ENCODE assay signal across 26 cellular contexts in the genomic region with DNA sequence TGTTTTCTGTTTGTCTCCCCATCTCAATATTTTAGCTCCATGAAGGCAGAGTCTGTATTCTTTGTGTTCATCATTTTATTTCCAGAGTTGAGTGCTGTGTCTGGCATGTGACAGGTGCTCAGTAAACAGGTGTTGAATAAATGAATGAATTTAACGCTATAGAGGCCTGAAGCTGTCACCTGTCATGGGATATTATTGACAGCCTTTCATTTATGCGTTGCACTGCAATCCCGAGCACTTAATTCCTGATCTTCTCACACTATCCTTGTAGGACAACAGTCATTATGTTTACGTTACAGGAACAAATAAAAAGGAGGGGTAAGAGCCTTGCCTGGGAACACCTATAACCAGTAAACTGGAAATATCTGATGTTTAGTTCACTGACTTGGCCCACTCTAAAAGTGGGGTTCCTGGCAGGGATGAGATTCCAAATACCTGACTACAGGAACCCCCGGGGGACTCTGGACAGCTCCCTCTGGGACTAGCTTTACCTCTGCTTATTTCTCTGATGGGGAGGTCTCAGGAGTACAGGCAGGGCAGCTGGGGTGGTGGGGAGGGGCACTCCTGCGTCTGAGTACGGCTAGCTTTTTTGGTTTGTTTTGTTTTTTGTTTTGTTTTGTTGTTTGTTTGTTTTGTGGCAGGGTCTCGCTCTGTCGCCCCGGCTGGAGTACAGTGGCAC. TPM values are rescaled to one million over a fixed set of nuclear protein-coding genes. Genes with fewer than 3 reads are reported as not detected.
A peak's percentile ranks its signal among the peaks of the same experiment; 100 is the strongest.
DNase-seq lines count a peak whose midpoint lies in the region; ATAC-seq, FAIRE-seq and TF ChIP-seq lines count a peak whose summit lies in the region.
"Had no signal": no experiment of that assay in that cellular context is flagged by ENCODE, and none has a peak within 500 bp of the region (broad histone marks: within the 10 kb centered on the region; RNA-seq: fewer than 3 reads in every experiment).

No MANE protein-coding gene starts in this region.

- H3K4me1 ChIP-seq in HepG2 (ENCODE audit: insufficient read depth, low read length), result no peaks in the 10 kb centered on the region
- H3K4me1 ChIP-seq: BLaER1 had no signal

- no peak overlapping the region for H2AFZ ChIP-seq in HepG2 (ENCODE audit: low read length)
- H2AFZ ChIP-seq: PC-9 had no signal

- no peak for DNase-seq in activated CD8-positive, alpha-beta memory T cell treated with anti-CD3 and anti-CD28 coated beads, Interleukin-2, amount 10 ng/mL, durations not matched to agents 7 days and 5 days
- no peak for DNase-seq in activated CD8-positive, alpha-beta memory T cell treated with anti-CD3 and anti-CD28 coated beads, Interleukin-2, amount 50 U/mL, for 48 hours
- DNase-seq in NCI-H345 (lab: John Stamatoyannopoulos, UW), result peak; percentile 23
- no peak for DNase-seq in WERI-Rb-1
- DNase-seq in stimulated activated effector memory CD8-positive, alpha-beta T cell treated with anti-CD3 and anti-CD28 coated beads, Interleukin-12 subunit alpha, Interleukin-12 subunit beta, amount 100 ng/mL, for 72 hours (ENCODE audit: low spot score in 2 of 2), result no peak
- no peak for DNase-seq in HepG2 (ENCODE audit: low spot score)
- DNase-seq: ACHN; CD4-positive, alpha-beta T cell; COR-L47; DMS 273 treated with DMSO at 0.1 percent for 48 hours; Karpas-422; NCI-H1694; NCI-H2081; NCI-H2227 treated with DMSO at 0.1 percent for 48 hours; NCI-H526 treated with DMSO at 0.1 percent for 48 hours; PC-9; RPMI8226; SHP77 had no signal

- no peak overlapping the region for H3K4me3 ChIP-seq in WERI-Rb-1 (ENCODE audit: low read depth, low read length)
- H3K4me3 ChIP-seq in HepG2 (replicated peaks in 1 of 3; ENCODE audit: insufficient read depth in 1 of 3, low read depth in 2 of 3, low read length in 3 of 3), result no peak overlapping the region
- H3K4me3 ChIP-seq: BLaER1, PC-9, SK-N-MC had no signal

- H3K4me2 ChIP-seq in HepG2 (ENCODE audit: low read depth, low read length), result no peak overlapping the region
- H3K4me2 ChIP-seq: BLaER1, PC-9 had no signal

- TF ChIP-seq CTCF in WERI-Rb-1 (IDR thresholded peaks at IDR 0.05; ENCODE audit: low read depth, low read length) (no peak), HepG2 (CRISPR knock-in tag; IDR thresholded peaks at IDR 0.05) (no peak)

- in situ Hi-C loops in HepG2 (cut with HindIII; ENCODE audit: extremely low pct_ligation_motif_present, low pct_unique_long_range_greater_than_20kb), result no loop called here

- H3K27me3 Mint-ChIP-seq in activated CD8-positive, alpha-beta memory T cell treated with anti-CD3 and anti-CD28 coated beads, Interleukin-2, amount 10 ng/mL, durations not matched to agents 7 days and 5 days, result no peaks in the 10 kb centered on the region
- H3K27me3 Mint-ChIP-seq: CD4-positive, alpha-beta T cell; IgD-negative memory B cell had no signal

- no peak for FAIRE-seq in HepG2 (lab: Jason Lieb, UNC)
- FAIRE-seq: GM12891, H1 had no signal

- no peak for ATAC-seq in activated CD8-positive, alpha-beta memory T cell treated with anti-CD3 and anti-CD28 coated beads, Interleukin-2, amount 10 ng/mL, durations not matched to agents 7 days and 5 days
- ATAC-seq in stimulated activated effector memory CD8-positive, alpha-beta T cell treated with anti-CD3 and anti-CD28 coated beads, Interleukin-12 subunit alpha, Interleukin-12 subunit beta, amount 100 ng/mL, for 72 hours, result no peak
- ATAC-seq in HG02798 (IDR thresholded peaks at IDR 0.05; ENCODE audit: poor library complexity, unreplicated experiment) (no peak), GM21447 (IDR thresholded peaks at IDR 0.05; ENCODE audit: unreplicated experiment) (no peak), HepG2 (no peak)
- ATAC-seq: HCT116 had no signal

- TF ChIP-seq EP300 in HepG2 (IDR thresholded peaks at IDR 0.05; ENCODE audit: low read depth in 2 of 2, low read length in 2 of 2) (no peak), HepG2 (CRISPR knock-in tag; IDR thresholded peaks at IDR 0.05; ENCODE audit: borderline replicate concordance) (no peak)

- BruUV-seq in HepG2 (replicated peaks; lab: Mats Ljungman, UMichigan), result no TSS peak

- H3K4me3 Mint-ChIP-seq in activated CD8-positive, alpha-beta memory T cell treated with anti-CD3 and anti-CD28 coated beads, Interleukin-2, amount 10 ng/mL, durations not matched to agents 7 days and 5 days, result no peak overlapping the region
- no peak overlapping the region for H3K4me3 Mint-ChIP-seq in stimulated activated effector memory CD8-positive, alpha-beta T cell treated with anti-CD3 and anti-CD28 coated beads, Interleukin-12 subunit alpha, Interleukin-12 subunit beta, amount 100 ng/mL, for 72 hours
- H3K4me3 Mint-ChIP-seq: CD4-positive, alpha-beta T cell had no signal

- H3K36me3 Mint-ChIP-seq in activated CD8-positive, alpha-beta memory T cell treated with anti-CD3 and anti-CD28 coated beads, Interleukin-2, amount 10 ng/mL, durations not matched to agents 7 days and 5 days, result peaks cover 34% of the 10 kb centered on the region
- H3K36me3 Mint-ChIP-seq in stimulated activated effector memory CD8-positive, alpha-beta T cell treated with anti-CD3 and anti-CD28 coated beads, Interleukin-12 subunit alpha, Interleukin-12 subunit beta, amount 100 ng/mL, for 72 hours, result peaks cover 69% of the 10 kb centered on the region

- no peaks in the 10 kb centered on the region for H3K9me3 Mint-ChIP-seq in activated CD8-positive, alpha-beta memory T cell treated with anti-CD3 and anti-CD28 coated beads, Interleukin-2, amount 10 ng/mL, durations not matched to agents 7 days and 5 days (ENCODE audit: low read depth)
- no peaks in the 10 kb centered on the region for H3K9me3 Mint-ChIP-seq in stimulated activated effector memory CD8-positive, alpha-beta T cell treated with anti-CD3 and anti-CD28 coated beads, Interleukin-12 subunit alpha, Interleukin-12 subunit beta, amount 100 ng/mL, for 72 hours
- H3K9me3 Mint-ChIP-seq: CD4-positive, alpha-beta T cell; IgD-negative memory B cell had no signal

- peak overlapping the region; percentile 46 for H3K27ac Mint-ChIP-seq in activated CD8-positive, alpha-beta memory T cell treated with anti-CD3 and anti-CD28 coated beads, Interleukin-2, amount 10 ng/mL, durations not matched to agents 7 days and 5 days
- H3K27ac Mint-ChIP-seq in stimulated activated effector memory CD8-positive, alpha-beta T cell treated with anti-CD3 and anti-CD28 coated beads, Interleukin-12 subunit alpha, Interleukin-12 subunit beta, amount 100 ng/mL, for 72 hours, result peak overlapping the region; percentile 69
- H3K27ac Mint-ChIP-seq: CD4-positive, alpha-beta T cell; IgD-negative memory B cell had no signal

- TF ChIP-seq RAD21 in HepG2 (CRISPR knock-in tag; IDR thresholded peaks at IDR 0.05), result no peak

- H3K27ac ChIP-seq in WERI-Rb-1 (peak overlapping the region; percentile 19), HepG2 (ENCODE audit: extremely low read length, insufficient read depth, low read length) (no peak overlapping the region)
- H3K27ac ChIP-seq: BLaER1, PC-9, SK-N-MC had no signal

- H3K27me3 ChIP-seq in WERI-Rb-1 (ENCODE audit: insufficient read depth, low read depth, severe bottlenecking), result no peaks in the 10 kb centered on the region
- no peaks in the 10 kb centered on the region for H3K27me3 ChIP-seq in HepG2 (ENCODE audit: control insufficient read depth in 1 of 2, insufficient read depth in 2 of 2, low read length in 2 of 2)
- H3K27me3 ChIP-seq: BLaER1 had no signal

- H3K79me2 ChIP-seq in HepG2 (ENCODE audit: insufficient read depth, low read length), result no peaks in the 10 kb centered on the region

- CTCF ChIA-PET in activated CD8-positive, alpha-beta memory T cell treated with anti-CD3 and anti-CD28 coated beads, Interleukin-2, amount 10 ng/mL, durations not matched to agents 7 days and 5 days (lab: Charles Lee), result interaction anchor here (1.4 to 1.6 kb wide), 2 partner anchors 11 to 29 kb away, joined by 3 to 4 read pairs; no protein-coding TSS in a partner anchor
- CTCF ChIA-PET in HepG2 (lab: Yijun Ruan, JAX; ENCODE audit: low intra/inter-chr PET ratio, low total read pairs), result no interaction called here

- H3K9me3 ChIP-seq in WERI-Rb-1 (ENCODE audit: severe bottlenecking) (no peaks in the 10 kb centered on the region), HepG2 (ENCODE audit: low read length) (no peaks in the 10 kb centered on the region)
- H3K9me3 ChIP-seq: BLaER1 had no signal

- TF ChIP-seq POLR2A in HepG2 (IDR thresholded peaks at IDR 0.05; ENCODE audit: insufficient read depth in 1 of 2, low read depth in 2 of 2, low read length in 2 of 2), result no peak

- intact Hi-C loops in HepG2 (cut with micrococcal nuclease; ENCODE audit: unreplicated experiment), result no loop called here

- H3K36me3 ChIP-seq in WERI-Rb-1, result no peaks in the 10 kb centered on the region; the same call in none of the 2 replicates
- H3K36me3 ChIP-seq in HepG2 (replicated peaks in 1 of 2; ENCODE audit: control insufficient read depth in 1 of 2, insufficient read depth in 2 of 2, low read length in 2 of 2), result no peaks in the 10 kb centered on the region
- H3K36me3 ChIP-seq: BLaER1 had no signal

- H4K20me1 ChIP-seq in HepG2 (ENCODE audit: insufficient read depth, low read length), result no peaks in the 10 kb centered on the region
- H4K20me1 ChIP-seq: BLaER1 had no signal

- POLR2A ChIA-PET in HepG2 (lab: Yijun Ruan, JAX), result no interaction called here

- H3K9ac ChIP-seq in HepG2 (ENCODE audit: insufficient read depth, low read depth, low read length), result no peak overlapping the region
- H3K9ac ChIP-seq: BLaER1 had no signal

- WGBS in HepG2 (ENCODE audit: low lambda C conversion rate), result 66% methylated on average over 10 of the region's 10 CpGs

- H3K4me1 Mint-ChIP-seq in activated CD8-positive, alpha-beta memory T cell treated with anti-CD3 and anti-CD28 coated beads, Interleukin-2, amount 10 ng/mL, durations not matched to agents 7 days and 5 days, result peaks cover 3% of the 10 kb centered on the region
- peaks cover 5% of the 10 kb centered on the region for H3K4me1 Mint-ChIP-seq in stimulated activated effector memory CD8-positive, alpha-beta T cell treated with anti-CD3 and anti-CD28 coated beads, Interleukin-12 subunit alpha, Interleukin-12 subunit beta, amount 100 ng/mL, for 72 hours

RNA-seq across cellular contexts. Expression of a gene that starts 36.6 kb away (rescaled TPM):
- 10 to 100 TPM; 66.3 to 82.8 TPM for total RNA-seq in activated CD8-positive, alpha-beta memory T cell treated with anti-CD3 and anti-CD28 coated beads, Interleukin-2, amount 10 ng/mL, durations not matched to agents 7 days and 5 days
- 0.63 and 1.1 TPM in 2 replicates for total RNA-seq in HepG2 (2016; rRNA removed; fragmentation: Illumina TruSeq; extraction: Trizol)
- total RNA-seq in HepG2 (2016; cell fraction: cytosol; rRNA removed; fragmentation: Illumina TruSeq; extraction: Trizol; ENCODE audit: low read depth), result 0.20 and 1.7 TPM in 2 replicates
- total RNA-seq in HepG2 (2016; cell fraction: insoluble cytoplasmic fraction; rRNA removed; fragmentation: Illumina TruSeq; extraction: Trizol), result 0.45 and 0.68 TPM in 2 replicates
- total RNA-seq in HepG2 (2016; cell fraction: membrane; rRNA removed; fragmentation: Illumina TruSeq; extraction: Trizol), result 0.59 and 0.65 TPM in 2 replicates
- 1.2 and 1.5 TPM in 2 replicates for total RNA-seq in HepG2 (2016; cell fraction: nucleus; rRNA removed; fragmentation: Illumina TruSeq; extraction: Trizol)
- 0.28 and 0.37 TPM in 2 replicates for polyA plus RNA-seq in HepG2 (2011; rRNA removed)
- 0.23 and 0.31 TPM in 2 replicates for polyA plus RNA-seq in HepG2 (2011; cell fraction: cytosol; rRNA removed)
- polyA plus RNA-seq in HepG2 (2011; cell fraction: nucleus; rRNA removed), result 0.39 and 0.69 TPM in 2 replicates
- 0.23 and 1.2 TPM in 2 replicates for polyA plus RNA-seq in HepG2 (2012)
- polyA plus RNA-seq in HepG2 (2016; cell fraction: cytosol; fragmentation: Illumina TruSeq; extraction: Trizol; ENCODE audit: low read depth), result 0.27 TPM in 2 replicates
- polyA plus RNA-seq in HepG2 (2016; cell fraction: insoluble cytoplasmic fraction; fragmentation: Illumina TruSeq; extraction: Trizol; ENCODE audit: low read depth), result 0.36 and 0.53 TPM in 2 replicates
- polyA plus RNA-seq in HepG2 (2016; cell fraction: membrane; fragmentation: Illumina TruSeq; extraction: Trizol; ENCODE audit: low read depth), result 0.24 and 0.62 TPM in 2 replicates
- polyA plus RNA-seq in HepG2 (2016; cell fraction: nucleus; fragmentation: Illumina TruSeq; extraction: Trizol; ENCODE audit: insufficient read depth, low read depth), result 1.2 TPM in 2 replicates
- 1.7 and 66.3 TPM in 2 replicates for polyA minus RNA-seq in HepG2 (2011; rRNA and poly(A)+ RNA removed; ENCODE audit: low replicate concordance)
- 0.44 and 1.8 TPM in 2 replicates for polyA minus RNA-seq in HepG2 (2011; cell fraction: cytosol; rRNA and poly(A)+ RNA removed)
- 0.77 and 2.7 TPM in 2 replicates for polyA minus RNA-seq in HepG2 (2011; cell fraction: nucleus; rRNA and poly(A)+ RNA removed)

Comparison
In these comparisons a context has a peak if more than half of its experiments do, and no peak if none do; other contexts are left out.
1. RNA of a gene that starts 36.6 kb away (total RNA-seq): 66.3 to 82.8 TPM in activated CD8-positive, alpha-beta memory T cell treated with anti-CD3 and anti-CD28 coated beads, Interleukin-2, amount 10 ng/mL, durations not matched to agents 7 days and 5 days; 0.20 to 1.7 TPM in HepG2; every median in the first group is over 10 times any median in the second.